In genomic region chr22:49281467-49282340, GRCh38 we compare ENCODE assay signal across 22 cellular contexts.
DNase-seq lines count a peak whose midpoint lies in the region; ATAC-seq, FAIRE-seq and TF ChIP-seq lines count a peak whose summit lies in the region.
"Had no signal": no experiment of that assay in that cellular context is flagged by ENCODE, and none has a peak within 500 bp of the region (broad histone marks: within the 10 kb centered on the region; RNA-seq: fewer than 3 reads in every experiment).

No MANE protein-coding gene starts in this region.

- TF ChIP-seq CTCF in CD14-positive monocyte (IDR thresholded peaks at IDR 0.05), result no peak
- TF ChIP-seq CTCF in astrocyte (IDR thresholded peaks at IDR 0.05; ENCODE audit: insufficient read depth, low read depth, low read length), result no peak

- FAIRE-seq in astrocyte (lab: Jason Lieb, UNC), result no peak
- FAIRE-seq: GM12891, GM18507 had no signal

- intact Hi-C loops in CD14-positive monocyte (cut with micrococcal nuclease), result no loop called here
- intact Hi-C loops in posterior vena cava (cut with DNase I), result no loop called here

- H3K36me3 Mint-ChIP-seq in CD14-positive monocyte, result no peaks in the 10 kb centered on the region
- H3K36me3 Mint-ChIP-seq in astrocyte (ENCODE audit: low read depth, unreplicated experiment), result no peaks in the 10 kb centered on the region
- H3K36me3 Mint-ChIP-seq: CD4-positive, alpha-beta memory T cell had no signal

- H3K4me2 ChIP-seq in astrocyte (ENCODE audit: low read length), result no peak overlapping the region

- H2AFZ ChIP-seq in astrocyte (ENCODE audit: low read depth, low read length), result no peak overlapping the region

- no peaks in the 10 kb centered on the region for H3K9me3 ChIP-seq in astrocyte (ENCODE audit: insufficient read depth, low read depth, low read length)
- H3K9me3 ChIP-seq: BE2C, SJCRH30 had no signal

- no peaks in the 10 kb centered on the region for H3K79me2 ChIP-seq in astrocyte (ENCODE audit: insufficient read depth, low read length)

- H3K9ac ChIP-seq in astrocyte (ENCODE audit: low read length), result no peak overlapping the region

- H3K9me3 Mint-ChIP-seq in CD14-positive monocyte (peaks cover 0 to 12% (median 8%) of the 10 kb centered on the region in 7 donors), astrocyte (ENCODE audit: unreplicated experiment) (peaks cover 3% of the 10 kb centered on the region)

- no peak overlapping the region for H3K27ac Mint-ChIP-seq in CD14-positive monocyte
- H3K27ac Mint-ChIP-seq in astrocyte (ENCODE audit: unreplicated experiment), result peak overlapping the region; percentile 64

- no peak for ATAC-seq in GM21723 (IDR thresholded peaks at IDR 0.05; ENCODE audit: unreplicated experiment)

- no peaks in the 10 kb centered on the region for H4K20me1 ChIP-seq in astrocyte (ENCODE audit: insufficient read depth, low read length)

- DNase-seq in CD14-positive monocyte (ENCODE audit: low spot score) (peak; percentile 30), M059J (ENCODE audit: low read depth) (peak; percentile 52), astrocyte (ENCODE audit: low read depth) (peak; percentile 0), posterior vena cava (ENCODE audit: low spot score) (peak; percentile 24), AG08395 (ENCODE audit: low spot score) (no peak), NCI-H2029 treated with DMSO at 0.1 percent for 48 hours (lab: John Stamatoyannopoulos, UW) (no peak)
- DNase-seq: BE2C; CD4-positive, alpha-beta memory T cell; DND-41; GDM1; GOT3; IMR-90; Kasumi-1; NCI-H187 treated with DMSO at 0.1 percent for 48 hours; NCI-H2171; NCI-H446; NCI-H69; SJCRH30 had no signal

- H3K36me3 ChIP-seq in astrocyte (ENCODE audit: insufficient read depth, low read length), result no peaks in the 10 kb centered on the region
- H3K36me3 ChIP-seq: BE2C, SJCRH30 had no signal

- peaks cover 3 to 12% (median 7%) of the 10 kb centered on the region in 3 donors for H3K27me3 Mint-ChIP-seq in CD14-positive monocyte (ENCODE audit: low read depth in 3 of 3)
- peaks cover 33% of the 10 kb centered on the region for H3K27me3 Mint-ChIP-seq in astrocyte (ENCODE audit: low read depth, unreplicated experiment)

- no peak overlapping the region for H3K27ac ChIP-seq in astrocyte (ENCODE audit: low read depth, low read length)
- H3K27ac ChIP-seq: RWPE1, SJCRH30 had no signal

- H3K4me3 Mint-ChIP-seq in CD14-positive monocyte, result no peak overlapping the region
- H3K4me3 Mint-ChIP-seq in astrocyte (ENCODE audit: unreplicated experiment), result peak overlapping the region; percentile 7
- H3K4me3 Mint-ChIP-seq: CD4-positive, alpha-beta memory T cell had no signal

- H3K4me3 ChIP-seq in astrocyte (ENCODE audit: insufficient read depth, low read depth, low read length), result no peak overlapping the region
- H3K4me3 ChIP-seq: SJCRH30 had no signal

- H3K4me1 ChIP-seq in astrocyte (ENCODE audit: insufficient read depth, low read length), result no peaks in the 10 kb centered on the region
- H3K4me1 ChIP-seq: BE2C, SJCRH30 had no signal

- H3K4me1 Mint-ChIP-seq in CD14-positive monocyte (no peaks in the 10 kb centered on the region), astrocyte (ENCODE audit: low read depth, unreplicated experiment) (peaks cover 16% of the 10 kb centered on the region)
- H3K4me1 Mint-ChIP-seq: CD4-positive, alpha-beta memory T cell had no signal

- H3K27me3 ChIP-seq in astrocyte (ENCODE audit: insufficient read depth, low read length), result no peaks in the 10 kb centered on the region
- H3K27me3 ChIP-seq: BE2C had no signal

Comparison
In these comparisons a context has a peak if more than half of its experiments do, and no peak if none do; other contexts are left out.
1. DNase-seq: peak in CD14-positive monocyte (single experiment), M059J (single experiment), astrocyte (single experiment) and posterior vena cava (single experiment); none in AG08395 (single experiment) and NCI-H2029 treated with DMSO at 0.1 percent for 48 hours (single experiment).